25 cellular contexts compared by ENCODE assay signal in the genomic region with DNA sequence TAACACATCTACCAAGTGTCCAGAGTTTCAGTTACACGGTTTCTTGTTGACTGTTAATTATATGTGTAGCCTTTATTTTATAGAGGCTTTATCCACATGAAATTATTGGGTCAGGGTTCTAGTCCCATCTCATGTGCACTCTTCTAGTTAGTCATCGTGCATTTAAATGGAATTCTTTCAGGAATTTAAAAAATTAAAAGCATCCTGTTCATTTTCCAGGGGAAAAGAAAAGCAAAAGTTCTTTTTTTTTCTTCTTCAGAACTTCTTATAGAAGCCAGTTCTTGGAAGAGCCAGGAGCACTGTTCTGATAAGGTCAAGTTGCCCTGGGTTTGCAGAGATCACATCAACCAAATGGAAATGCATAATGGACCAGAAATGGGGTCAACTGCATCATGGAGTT.
"Had no signal": no experiment of that assay in that cellular context is flagged by ENCODE, and none has a peak within 500 bp of the region (broad histone marks: within the 10 kb centered on the region; RNA-seq: fewer than 3 reads in every experiment).

No MANE protein-coding gene starts in this region.

- H3K9ac ChIP-seq: neural progenitor cell, parathyroid adenoma had no signal

- H3K4me2 ChIP-seq: neural progenitor cell had no signal

- H3K27ac ChIP-seq: left ventricle myocardium inferior, neural progenitor cell, neutrophil, parathyroid adenoma, spleen, suprapubic skin, thoracic aorta, tibial artery, upper lobe of right lung had no signal

- H3K27me3 ChIP-seq: neural progenitor cell, neutrophil, spleen, suprapubic skin, tibial artery, upper lobe of right lung had no signal

- H3K79me2 ChIP-seq: parathyroid adenoma had no signal

- DNase-seq: hypothalamus; islet precursor cell; left ventricle myocardium inferior; mesendoderm; naive B cell; natural killer cell; nephron progenitor cell; occipital lobe; retina; right cardiac atrium; small intestine; spleen; stimulated activated CD4-positive, alpha-beta T cell treated with anti-CD3 and anti-CD28 coated beads, Interleukin-4, amount 100 ng/mL, for 24 hours; stimulated activated naive CD4-positive, alpha-beta T cell; tibial artery; trophoblast cell; upper lobe of right lung had no signal

- H3K4me3 ChIP-seq: left ventricle myocardium inferior, lung, neural progenitor cell, spleen, suprapubic skin, thoracic aorta, tibial artery, upper lobe of right lung had no signal

- H2AFZ ChIP-seq: neural progenitor cell, parathyroid adenoma had no signal

- H3K9me3 ChIP-seq: left ventricle myocardium inferior, neutrophil, spleen, suprapubic skin, thoracic aorta, tibial artery, upper lobe of right lung had no signal

- H3K36me3 ChIP-seq: left ventricle myocardium inferior, neural progenitor cell, neutrophil, spleen, suprapubic skin, thoracic aorta, tibial artery, upper lobe of right lung had no signal

- ATAC-seq: natural killer cell; right cardiac atrium; sciatic nerve; stimulated activated effector memory CD8-positive, alpha-beta T cell treated with anti-CD3 and anti-CD28 coated beads, Interleukin-12 subunit alpha, Interleukin-12 subunit beta, amount 100 ng/mL, for 72 hours; upper lobe of right lung had no signal

- H3K4me1 ChIP-seq: left ventricle myocardium inferior, neural progenitor cell, parathyroid adenoma, spleen, suprapubic skin, tibial artery, upper lobe of right lung had no signal
